ENCODE assay signal across 8 cellular contexts in genomic region chr2:10400568-10400977, GRCh38. TPM values are rescaled to one million over a fixed set of nuclear protein-coding genes. Genes with fewer than 3 reads are reported as not detected.
A peak's percentile ranks its signal among the peaks of the same experiment; 100 is the strongest.
DNase-seq lines count a peak whose midpoint lies in the region; ATAC-seq lines count a peak whose summit lies in the region.

No MANE protein-coding gene starts in this region.

- H3K4me1 Mint-ChIP-seq in IgD-negative memory B cell, result peaks cover 16 to 28% (median 18%) of the 10 kb centered on the region in 3 donors
- H3K4me1 Mint-ChIP-seq in activated naive CD4-positive, alpha-beta T cell treated with anti-CD3 and anti-CD28 coated beads, Interleukin-2, amount 10 ng/mL, durations not matched to agents 7 days and 5 days, result peaks cover 33% of the 10 kb centered on the region

- H3K4me3 Mint-ChIP-seq in IgD-negative memory B cell, result peak overlapping the region in 2 of 4 donors; percentile 13 to 60
- H3K4me3 Mint-ChIP-seq in activated naive CD4-positive, alpha-beta T cell treated with anti-CD3 and anti-CD28 coated beads, Interleukin-2, amount 10 ng/mL, durations not matched to agents 7 days and 5 days, result no peak overlapping the region

- CTCF ChIA-PET in activated naive CD4-positive, alpha-beta T cell treated with anti-CD3 and anti-CD28 coated beads, Interleukin-2, amount 10 ng/mL, durations not matched to agents 7 days and 5 days (lab: Charles Lee), result interaction anchor here (1.4 kb wide), 1 partner anchor 9 kb away, joined by 5 read pairs; no protein-coding TSS in a partner anchor

- no peaks in the 10 kb centered on the region for H3K27me3 Mint-ChIP-seq in IgD-negative memory B cell
- H3K27me3 Mint-ChIP-seq in activated naive CD4-positive, alpha-beta T cell treated with anti-CD3 and anti-CD28 coated beads, Interleukin-2, amount 10 ng/mL, durations not matched to agents 7 days and 5 days, result no peaks in the 10 kb centered on the region

- peak; percentile 55 to 59 for DNase-seq in AML-193 (lab: John Stamatoyannopoulos, UW)
- DNase-seq in activated naive CD4-positive, alpha-beta T cell treated with anti-CD3 and anti-CD28 coated beads, Interleukin-2, amount 10 ng/mL, durations not matched to agents 7 days and 5 days, result peak; percentile 52
- DNase-seq in midbrain (lab: John Stamatoyannopoulos, UW), result peak; percentile 8
- DNase-seq in OCI-M2 (lab: John Stamatoyannopoulos, UW; ENCODE audit: unreplicated experiment), result no peak
- DNase-seq in NCI-H2081 treated with DMSO at 0.1 percent for 48 hours (lab: John Stamatoyannopoulos, UW), result no peak

- H3K9me3 Mint-ChIP-seq in IgD-negative memory B cell, result no peaks in the 10 kb centered on the region
- peaks cover 3% of the 10 kb centered on the region for H3K9me3 Mint-ChIP-seq in activated naive CD4-positive, alpha-beta T cell treated with anti-CD3 and anti-CD28 coated beads, Interleukin-2, amount 10 ng/mL, durations not matched to agents 7 days and 5 days

- ATAC-seq in HG03520 (IDR thresholded peaks at IDR 0.05; ENCODE audit: unreplicated experiment), result no peak
- no peak for ATAC-seq in HG03378 (IDR thresholded peaks at IDR 0.05; ENCODE audit: unreplicated experiment)

- peak overlapping the region; percentile 55 to 93 (median 82) for H3K27ac Mint-ChIP-seq in IgD-negative memory B cell
- peak overlapping the region; percentile 74 for H3K27ac Mint-ChIP-seq in activated naive CD4-positive, alpha-beta T cell treated with anti-CD3 and anti-CD28 coated beads, Interleukin-2, amount 10 ng/mL, durations not matched to agents 7 days and 5 days

- peaks cover 1% of the 10 kb centered on the region for H3K36me3 Mint-ChIP-seq in IgD-negative memory B cell
- H3K36me3 Mint-ChIP-seq in activated naive CD4-positive, alpha-beta T cell treated with anti-CD3 and anti-CD28 coated beads, Interleukin-2, amount 10 ng/mL, durations not matched to agents 7 days and 5 days, result peaks cover 39% of the 10 kb centered on the region

RNA-seq across cellular contexts. Expression of gene ODC1, which starts 47.6 kb away (rescaled TPM):
- polyA plus RNA-seq in IgD-negative memory B cell, result 207 TPM

Comparison
In these comparisons a context has a peak if more than half of its experiments do, and no peak if none do; other contexts are left out.
1. DNase-seq: peak in AML-193 (2 of 2), activated naive CD4-positive, alpha-beta T cell treated with anti-CD3 and anti-CD28 coated beads, Interleukin-2, amount 10 ng/mL, durations not matched to agents 7 days and 5 days (single experiment) and midbrain (single experiment); none in OCI-M2 (single experiment) and NCI-H2081 treated with DMSO at 0.1 percent for 48 hours (single experiment).